ENCODE assay signal across 18 cellular contexts in genomic region chr2:9052821-9053533, GRCh38. TPM values are rescaled to one million over a fixed set of nuclear protein-coding genes. Genes with fewer than 3 reads are reported as not detected.
DNase-seq lines count a peak whose midpoint lies in the region; ATAC-seq and TF ChIP-seq lines count a peak whose summit lies in the region.
"Had no signal": no experiment of that assay in that cellular context is flagged by ENCODE, and none has a peak within 500 bp of the region (broad histone marks: within the 10 kb centered on the region; RNA-seq: fewer than 3 reads in every experiment).

No MANE protein-coding gene starts in this region.

- H3K56ac ChIP-seq in IMR-90 (ENCODE audit: extremely low read depth, insufficient read depth, low read length): no peak overlapping the region

- POLR2A ChIA-PET in IMR-90 (lab: Charles Lee; ENCODE audit: unreplicated experiment): no interaction called here
- POLR2A ChIA-PET in activated CD8-positive, alpha-beta T cell treated with anti-CD3 and anti-CD28 coated beads for 36 hours (lab: Charles Lee): no interaction called here

- no peaks in the 10 kb centered on the region for H3K36me3 ChIP-seq in IMR-90 (ENCODE audit: control insufficient read depth, insufficient read depth, low read length)
- no peaks in the 10 kb centered on the region for H3K36me3 ChIP-seq in esophagus squamous epithelium
- no peaks in the 10 kb centered on the region for H3K36me3 ChIP-seq in neutrophil
- H3K36me3 ChIP-seq: HAP-1 had no signal

- H4K8ac ChIP-seq in IMR-90 (ENCODE audit: low read depth in 2 of 2, low read length in 2 of 2): no peak overlapping the region

- no peak overlapping the region for H2BK15ac ChIP-seq in IMR-90 (ENCODE audit: low read depth, low read length)

- H3K18ac ChIP-seq in IMR-90 (ENCODE audit: low read depth, low read length): no peak overlapping the region

- no TSS peak for BruUV-seq in IMR-90 (replicated peaks; lab: Mats Ljungman, UMichigan)

- no peaks in the 10 kb centered on the region for H3K36me3 Mint-ChIP-seq in activated CD8-positive, alpha-beta T cell treated with anti-CD3 and anti-CD28 coated beads for 36 hours (ENCODE audit: low read depth)

- no peaks in the 10 kb centered on the region for H3K79me1 ChIP-seq in IMR-90 (ENCODE audit: low read depth in 1 of 2, low read length in 2 of 2)

- H2BK20ac ChIP-seq in IMR-90 (ENCODE audit: low read depth, low read length): no peak overlapping the region

- H3K27me3 ChIP-seq in IMR-90 (ENCODE audit: control insufficient read depth, insufficient read depth, low read length): no peaks in the 10 kb centered on the region
- no peaks in the 10 kb centered on the region for H3K27me3 ChIP-seq in esophagus squamous epithelium
- H3K27me3 ChIP-seq in neutrophil: no peaks in the 10 kb centered on the region

- H3K4me3 Mint-ChIP-seq in activated CD8-positive, alpha-beta T cell treated with anti-CD3 and anti-CD28 coated beads for 36 hours: no peak overlapping the region

- no peak overlapping the region for H3K9ac ChIP-seq in IMR-90 (ENCODE audit: low read depth, low read length)

- TF ChIP-seq CTCF in IMR-90 (conservative IDR thresholded peaks at IDR 0.05; ENCODE audit: low read depth, low read length) (no peak), esophagus squamous epithelium (IDR thresholded peaks at IDR 0.05) (no peak), neutrophil (IDR thresholded peaks at IDR 0.05) (no peak)
- TF ChIP-seq CTCF in activated CD8-positive, alpha-beta T cell treated with anti-CD3 and anti-CD28 coated beads for 36 hours (IDR thresholded peaks at IDR 0.05): no peak

- no peaks in the 10 kb centered on the region for H4K20me1 ChIP-seq in IMR-90 (ENCODE audit: insufficient read depth, low read length)

- no peak overlapping the region for H4K5ac ChIP-seq in IMR-90 (ENCODE audit: low read depth, low read length)

- TF ChIP-seq RAD21 in IMR-90 (IDR thresholded peaks at IDR 0.05; ENCODE audit: low read length): no peak

- 0 out of 2 replicates have a peak overlapping the region, but pooled peaks have one; percentile 23 for H3K14ac ChIP-seq in IMR-90 (replicated peaks; ENCODE audit: low read depth, low read length)

- no peak for DNase-seq in IMR-90
- peak; percentile 31 for DNase-seq in amniotic epithelial cell (ENCODE audit: low read depth)
- no peak for DNase-seq in esophagus squamous epithelium (lab: John Stamatoyannopoulos, UW)
- no peak for DNase-seq in DMS 273 (lab: John Stamatoyannopoulos, UW; ENCODE audit: unreplicated experiment)
- no peak for DNase-seq in activated CD8-positive, alpha-beta T cell treated with anti-CD3 and anti-CD28 coated beads for 36 hours
- DNase-seq: ACHN, AML-193, DMS79, MV-4-11, NCI-H2227 treated with DMSO at 0.1 percent for 48 hours, SIG-M5 had no signal

- no peaks in the 10 kb centered on the region for H3K9me1 ChIP-seq in IMR-90 (ENCODE audit: insufficient read depth, low read length)

- no peak overlapping the region for H3K4me2 ChIP-seq in IMR-90 (ENCODE audit: low read depth, low read length)

- no peak overlapping the region for H3K23ac ChIP-seq in IMR-90 (ENCODE audit: low read depth, low read length)

- H3K4me1 Mint-ChIP-seq in activated CD8-positive, alpha-beta T cell treated with anti-CD3 and anti-CD28 coated beads for 36 hours (ENCODE audit: low read depth): peaks cover 8% of the 10 kb centered on the region

- H2BK5ac ChIP-seq in IMR-90 (ENCODE audit: low read depth, low read length, poor library complexity, severe bottlenecking): no peak overlapping the region

- no peak overlapping the region for H3K27ac Mint-ChIP-seq in activated CD8-positive, alpha-beta T cell treated with anti-CD3 and anti-CD28 coated beads for 36 hours

- in situ Hi-C loops in IMR-90 (cut with MboI; ENCODE audit: low sequenced_read_pairs): no loop called here

- intact Hi-C loops in IMR-90 (cut with micrococcal nuclease): no loop called here
- intact Hi-C loops in esophagus squamous epithelium (cut with DNase I): no loop called here
- intact Hi-C loops in activated CD8-positive, alpha-beta T cell treated with anti-CD3 and anti-CD28 coated beads for 36 hours (cut with micrococcal nuclease): no loop called here

- peaks cover 1% of the 10 kb centered on the region for H3K27me3 Mint-ChIP-seq in activated CD8-positive, alpha-beta T cell treated with anti-CD3 and anti-CD28 coated beads for 36 hours

- no peak overlapping the region for H2BK120ac ChIP-seq in IMR-90 (ENCODE audit: low read depth, low read length)

- dilution Hi-C loops in IMR-90 (cut with HindIII; ENCODE audit: low sequenced_read_pairs, unreplicated experiment): no loop called here

- ATAC-seq in IMR-90 (ENCODE audit: low read depth): no peak
- ATAC-seq in HG03025 (IDR thresholded peaks at IDR 0.05; ENCODE audit: low FRiP score, unreplicated experiment): no peak
- ATAC-seq in activated CD8-positive, alpha-beta T cell treated with anti-CD3 and anti-CD28 coated beads for 36 hours: no peak
- ATAC-seq in GM18868 (IDR thresholded peaks at IDR 0.05; ENCODE audit: unreplicated experiment): no peak
- ATAC-seq: PC-3 had no signal

- no peak for TF ChIP-seq POLR2A in IMR-90 (IDR thresholded peaks at IDR 0.05; ENCODE audit: low read depth, low read length)
- TF ChIP-seq POLR2A in esophagus squamous epithelium (IDR thresholded peaks at IDR 0.05): no peak

- peaks cover 2% of the 10 kb centered on the region for H3K9me3 Mint-ChIP-seq in activated CD8-positive, alpha-beta T cell treated with anti-CD3 and anti-CD28 coated beads for 36 hours

- CTCF ChIA-PET in IMR-90 (lab: Yijun Ruan, JAX): interaction anchor here (0.6 kb wide), 1 partner anchor 1297 kb away, joined by 5 read pairs; no protein-coding TSS in a partner anchor
- CTCF ChIA-PET in activated CD8-positive, alpha-beta T cell treated with anti-CD3 and anti-CD28 coated beads for 36 hours (lab: Charles Lee): no interaction called here

- peak overlapping the region; percentile 9; the same call in 1 of the 2 replicates for H2AK5ac ChIP-seq in IMR-90 (ENCODE audit: low read depth, low read length)

- no peak overlapping the region for H3K27ac ChIP-seq in IMR-90 (ENCODE audit: insufficient read depth, low read length)
- H3K27ac ChIP-seq in esophagus squamous epithelium: peak overlapping the region; percentile 41 to 81 (median 70)
- H3K27ac ChIP-seq in neutrophil: peak overlapping the region; percentile 89
- H3K27ac ChIP-seq: C4-2B, RWPE1 had no signal

- H4K91ac ChIP-seq in IMR-90 (ENCODE audit: insufficient read depth, low read depth, low read length): no peak overlapping the region

- H2AK9ac ChIP-seq in IMR-90 (replicated peaks; ENCODE audit: low read depth, low read length, poor library complexity): peak overlapping the region; percentile 72

- no peaks in the 10 kb centered on the region for H3K9me3 ChIP-seq in IMR-90 (ENCODE audit: control insufficient read depth, insufficient read depth, low read length)
- H3K9me3 ChIP-seq in esophagus squamous epithelium: no peaks in the 10 kb centered on the region
- H3K9me3 ChIP-seq in neutrophil: no peaks in the 10 kb centered on the region
- H3K9me3 ChIP-seq: HAP-1 had no signal

- H3K4me1 ChIP-seq in IMR-90 (ENCODE audit: control insufficient read depth, insufficient read depth, low read length) (peaks cover 2% of the 10 kb centered on the region; the same call in 1 of the 2 replicates), esophagus squamous epithelium (peaks cover 0 to 22% (median 5%) of the 10 kb centered on the region in 3 donors), neutrophil (ENCODE audit: control insufficient read depth in 1 of 2, insufficient read depth in 1 of 2, low read depth in 1 of 2, low read length in 1 of 2) (peaks cover 49 to 53% of the 10 kb centered on the region in 2 experiments)
- H3K4me1 ChIP-seq: HAP-1 had no signal

- peak overlapping the region; percentile 29 for H2AFZ ChIP-seq in IMR-90 (replicated peaks; ENCODE audit: low read length, poor library complexity)

- WGBS in IMR-90 (ENCODE audit: extremely low coverage in 2 of 2, insufficient read length in 1 of 2), 2 experiments: 83% methylated on average over 1 of the region's 6 CpGs; no CpG with 5 or more reads in 1 of the 2 experiments
- 67 to 75% methylated on average over 3 to 4 of the region's 6 CpGs for WGBS in esophagus squamous epithelium, 2 donors

- no peak overlapping the region for H3K4ac ChIP-seq in IMR-90 (ENCODE audit: low read depth, low read length)

- H3K4me3 ChIP-seq in IMR-90 (ENCODE audit: insufficient read depth, low read depth, low read length) (no peak overlapping the region), esophagus squamous epithelium (no peak overlapping the region), neutrophil (ENCODE audit: low read depth in 1 of 2, low read length in 1 of 2) (peak overlapping the region in 1 of 2 experiments; percentile 23)
- H3K4me3 ChIP-seq: HAP-1 had no signal

TF ChIP-seq in IMR-90, 13 proteins besides CTCF, POLR2A, EP300 and RAD21 (continues in another document):
- TF ChIP-seq ELK1 (IDR thresholded peaks at IDR 0.05; ENCODE audit: borderline replicate concordance, low read depth, low read length): no peak
- no peak for TF ChIP-seq MAZ (IDR thresholded peaks at IDR 0.05; ENCODE audit: borderline replicate concordance, low read depth, low read length)
- no peak for TF ChIP-seq RFX5 (IDR thresholded peaks at IDR 0.05; ENCODE audit: low read depth, low read length)
- no peak for TF ChIP-seq MXI1 (IDR thresholded peaks at IDR 0.05; ENCODE audit: borderline replicate concordance, low read depth, low read length)
- no peak for TF ChIP-seq SMC3 (IDR thresholded peaks at IDR 0.05; ENCODE audit: low read depth, low read length)
- TF ChIP-seq RCOR1 (IDR thresholded peaks at IDR 0.05; ENCODE audit: insufficient replicate concordance, low read length): no peak
- TF ChIP-seq MAFK (IDR thresholded peaks at IDR 0.05; ENCODE audit: low read depth, low read length): no peak
- TF ChIP-seq NFE2L2 (IDR thresholded peaks at IDR 0.05; ENCODE audit: low read depth, low read length): no peak
- no peak for TF ChIP-seq CHD1 (IDR thresholded peaks at IDR 0.05; ENCODE audit: low read depth, low read length)

RNA-seq across cellular contexts. Expression of gene MBOAT2, which starts 49.5 kb away (rescaled TPM):
- 91.7 and 102 TPM in 2 replicates for total RNA-seq in IMR-90 (2012; rRNA removed)
- polyA plus RNA-seq in IMR-90 (2012; rRNA removed): 33.0 and 33.9 TPM in 2 replicates
- polyA plus RNA-seq in IMR-90 (2012; cell fraction: cytosol; rRNA removed): 6.0 and 6.4 TPM in 2 replicates
- 30.6 and 203 TPM in 2 replicates for polyA plus RNA-seq in IMR-90 (2012; cell fraction: nucleus; rRNA removed; ENCODE audit: low replicate concordance)
- 100 to 1,000 TPM in 1 of 4 donors, 10 to 100 TPM in 3; 56.6 to 110 (median 73.1) TPM for total RNA-seq in esophagus squamous epithelium
- total RNA-seq in activated CD8-positive, alpha-beta T cell treated with anti-CD3 and anti-CD28 coated beads for 36 hours: 1 to 10 TPM; 2.9 to 3.0 TPM

Comparison
In these comparisons a context has a peak if more than half of its experiments do, and no peak if none do; other contexts are left out.
1. RNA of gene MBOAT2, which starts 49.5 kb away (total RNA-seq): 91.7 to 102 TPM in IMR-90 and 56.6 to 110 TPM in esophagus squamous epithelium; 2.9 to 3.0 TPM in activated CD8-positive, alpha-beta T cell treated with anti-CD3 and anti-CD28 coated beads for 36 hours; every median in the first group is over 10 times any median in the second.